1 cellular context compared by ENCODE assay signal in genomic region chr2:195656859-195657633, GRCh38.
A peak's percentile ranks its signal among the peaks of the same experiment; 100 is the strongest.
TF ChIP-seq lines count a peak whose summit lies in the region.

Gene SLC39A10 (plus strand): TSS chr2:195657226. CDS start chr2:195680043, 22,817 bp downstream.

TF ChIP-seq in HEK293, 187 proteins besides CTCF, POLR2A, EP300 and RAD21 (continued from another document):
- TF ChIP-seq, protein P1, sequence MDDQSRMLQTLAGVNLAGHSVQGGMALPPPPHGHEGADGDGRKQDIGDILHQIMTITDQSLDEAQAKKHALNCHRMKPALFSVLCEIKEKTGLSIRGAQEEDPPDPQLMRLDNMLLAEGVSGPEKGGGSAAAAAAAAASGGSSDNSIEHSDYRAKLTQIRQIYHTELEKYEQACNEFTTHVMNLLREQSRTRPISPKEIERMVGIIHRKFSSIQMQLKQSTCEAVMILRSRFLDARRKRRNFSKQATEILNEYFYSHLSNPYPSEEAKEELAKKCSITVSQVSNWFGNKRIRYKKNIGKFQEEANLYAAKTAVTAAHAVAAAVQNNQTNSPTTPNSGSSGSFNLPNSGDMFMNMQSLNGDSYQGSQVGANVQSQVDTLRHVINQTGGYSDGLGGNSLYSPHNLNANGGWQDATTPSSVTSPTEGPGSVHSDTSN (CRISPR knock-in tag; IDR thresholded peaks at IDR 0.05) = peak; percentile 68; the same call in 1 of the 2 replicates
- TF ChIP-seq ZXDB (tag by site-specific recombination; IDR thresholded peaks at IDR 0.05) (peak; percentile 48; the same call in 1 of the 2 replicates), SCRT1 (tag by site-specific recombination; IDR thresholded peaks at IDR 0.05; ENCODE audit: borderline replicate concordance) (no peak), ZNF629 (tag by site-specific recombination; IDR thresholded peaks at IDR 0.05) (peak; percentile 55), ZNF416 (tag by site-specific recombination; IDR thresholded peaks at IDR 0.05) (no peak), GLI4 (tag by site-specific recombination; IDR thresholded peaks at IDR 0.05) (no peak), ZNF501 (tag by site-specific recombination; IDR thresholded peaks at IDR 0.05) (0 out of 2 replicates have a peak, but pooled peaks have one; percentile 33), ZNF248 (tag by site-specific recombination; IDR thresholded peaks at IDR 0.05) (no peak), PATZ1 (tag by site-specific recombination; IDR thresholded peaks at IDR 0.05) (peak; percentile 46; the same call in 1 of the 2 replicates), ZNF292 (tag by site-specific recombination; IDR thresholded peaks at IDR 0.05; ENCODE audit: borderline replicate concordance, low read depth) (no peak), ZNF202 (tag by site-specific recombination; IDR thresholded peaks at IDR 0.05; ENCODE audit: borderline replicate concordance) (no peak), ZNF596 (tag by site-specific recombination; IDR thresholded peaks at IDR 0.05) (no peak), ZNF19 (tag by site-specific recombination; IDR thresholded peaks at IDR 0.05; ENCODE audit: low read depth) (peak; percentile 91; the same call in 1 of the 2 replicates), ZNF561 (tag by site-specific recombination; IDR thresholded peaks at IDR 0.05; ENCODE audit: borderline replicate concordance) (peak; percentile 41; the same call in 1 of the 2 replicates), ZNF37A (tag by site-specific recombination; IDR thresholded peaks at IDR 0.05) (no peak), ZBTB17 (tag by site-specific recombination; IDR thresholded peaks at IDR 0.05) (0 out of 2 replicates have a peak, but pooled peaks have one; percentile 17), ZNF324 (tag by site-specific recombination; IDR thresholded peaks at IDR 0.05) (no peak), SETDB1 (IDR thresholded peaks at IDR 0.05; ENCODE audit: insufficient read length, low read length) (peak; percentile 51), ZNF660 (tag by site-specific recombination; IDR thresholded peaks at IDR 0.05) (peak; percentile 53; the same call in 1 of the 2 replicates), ZNF677 (tag by site-specific recombination; IDR thresholded peaks at IDR 0.05) (no peak), HOXD13 (CRISPR knock-in tag; IDR thresholded peaks at IDR 0.05; ENCODE audit: borderline replicate concordance) (no peak; the same call in 1 of the 2 replicates), ZNF473 (tag by site-specific recombination; IDR thresholded peaks at IDR 0.05) (no peak), MEIS1 (CRISPR knock-in tag; IDR thresholded peaks at IDR 0.05; ENCODE audit: borderline replicate concordance) (no peak), ZFP37 (tag by site-specific recombination; IDR thresholded peaks at IDR 0.05) (no peak), PRDM10 (tag by site-specific recombination; IDR thresholded peaks at IDR 0.05) (peak; percentile 8; the same call in 1 of the 2 replicates), RBAK (tag by site-specific recombination; IDR thresholded peaks at IDR 0.05) (no peak), ZNF843 (tag by site-specific recombination; IDR thresholded peaks at IDR 0.05) (no peak), YY2 (tag by site-specific recombination; IDR thresholded peaks at IDR 0.05) (no peak), ZNF16 (tag by site-specific recombination; IDR thresholded peaks at IDR 0.05; ENCODE audit: low read depth) (no peak), ZNF274 (IDR thresholded peaks at IDR 0.05; ENCODE audit: low read length) (no peak), ZNF274 (tag by site-specific recombination; IDR thresholded peaks at IDR 0.05; ENCODE audit: borderline replicate concordance) (no peak), SCRT2 (tag by site-specific recombination; IDR thresholded peaks at IDR 0.05) (no peak), WT1 (tag by site-specific recombination; IDR thresholded peaks at IDR 0.05) (no peak), FEZF1 (tag by site-specific recombination; IDR thresholded peaks at IDR 0.05) (no peak), IKZF3 (tag by site-specific recombination; IDR thresholded peaks at IDR 0.05) (peak; percentile 46; the same call in 1 of the 2 replicates), SP3 (tag by site-specific recombination; IDR thresholded peaks at IDR 0.05) (no peak), TCF7L2 (IDR thresholded peaks at IDR 0.05; ENCODE audit: borderline replicate concordance, low read depth, low read length) (no peak), ZFHX2 (tag by site-specific recombination; conservative IDR thresholded peaks at IDR 0.05) (peak; percentile 36), ZNF549 (tag by site-specific recombination; IDR thresholded peaks at IDR 0.05) (no peak)
- TF ChIP-seq, protein P2, sequence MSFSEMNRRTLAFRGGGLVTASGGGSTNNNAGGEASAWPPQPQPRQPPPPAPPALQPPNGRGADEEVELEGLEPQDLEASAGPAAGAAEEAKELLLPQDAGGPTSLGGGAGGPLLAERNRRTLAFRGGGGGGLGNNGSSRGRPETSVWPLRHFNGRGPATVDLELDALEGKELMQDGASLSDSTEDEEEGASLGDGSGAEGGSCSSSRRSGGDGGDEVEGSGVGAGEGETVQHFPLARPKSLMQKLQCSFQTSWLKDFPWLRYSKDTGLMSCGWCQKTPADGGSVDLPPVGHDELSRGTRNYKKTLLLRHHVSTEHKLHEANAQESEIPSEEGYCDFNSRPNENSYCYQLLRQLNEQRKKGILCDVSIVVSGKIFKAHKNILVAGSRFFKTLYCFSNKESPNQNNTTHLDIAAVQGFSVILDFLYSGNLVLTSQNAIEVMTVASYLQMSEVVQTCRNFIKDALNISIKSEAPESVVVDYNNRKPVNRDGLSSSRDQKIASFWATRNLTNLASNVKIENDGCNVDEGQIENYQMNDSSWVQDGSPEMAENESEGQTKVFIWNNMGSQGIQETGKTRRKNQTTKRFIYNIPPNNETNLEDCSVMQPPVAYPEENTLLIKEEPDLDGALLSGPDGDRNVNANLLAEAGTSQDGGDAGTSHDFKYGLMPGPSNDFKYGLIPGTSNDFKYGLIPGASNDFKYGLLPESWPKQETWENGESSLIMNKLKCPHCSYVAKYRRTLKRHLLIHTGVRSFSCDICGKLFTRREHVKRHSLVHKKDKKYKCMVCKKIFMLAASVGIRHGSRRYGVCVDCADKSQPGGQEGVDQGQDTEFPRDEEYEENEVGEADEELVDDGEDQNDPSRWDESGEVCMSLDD (tag by site-specific recombination; IDR thresholded peaks at IDR 0.05) = peak; percentile 38; the same call in 1 of the 2 replicates
- TF ChIP-seq, protein P3, sequence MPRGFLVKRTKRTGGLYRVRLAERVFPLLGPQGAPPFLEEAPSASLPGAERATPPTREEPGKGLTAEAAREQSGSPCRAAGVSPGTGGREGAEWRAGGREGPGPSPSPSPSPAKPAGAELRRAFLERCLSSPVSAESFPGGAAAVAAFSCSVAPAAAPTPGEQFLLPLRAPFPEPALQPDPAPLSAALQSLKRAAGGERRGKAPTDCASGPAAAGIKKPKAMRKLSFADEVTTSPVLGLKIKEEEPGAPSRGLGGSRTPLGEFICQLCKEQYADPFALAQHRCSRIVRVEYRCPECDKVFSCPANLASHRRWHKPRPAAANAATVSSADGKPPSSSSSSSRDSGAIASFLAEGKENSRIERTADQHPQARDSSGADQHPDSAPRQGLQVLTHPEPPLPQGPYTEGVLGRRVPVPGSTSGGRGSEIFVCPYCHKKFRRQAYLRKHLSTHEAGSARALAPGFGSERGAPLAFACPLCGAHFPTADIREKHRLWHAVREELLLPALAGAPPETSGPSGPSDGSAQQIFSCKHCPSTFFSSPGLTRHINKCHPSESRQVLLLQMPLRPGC (tag by site-specific recombination; IDR thresholded peaks at IDR 0.05) = no peak
TF ChIP-seq in HEK293: peak in this region for 20.
